1 cellular context compared by ENCODE assay signal in genomic region chr11:2445107-2445947, GRCh38.
TF ChIP-seq lines count a peak whose summit lies in the region.

No MANE protein-coding gene starts in this region.

TF ChIP-seq in IMR-90, 13 proteins besides CTCF, POLR2A, EP300 and RAD21:
- TF ChIP-seq USF2 (IDR thresholded peaks at IDR 0.05; ENCODE audit: low read depth, low read length) (no peak), SMC3 (IDR thresholded peaks at IDR 0.05; ENCODE audit: low read depth, low read length) (no peak), MAFK (IDR thresholded peaks at IDR 0.05; ENCODE audit: low read depth, low read length) (no peak), MAZ (IDR thresholded peaks at IDR 0.05; ENCODE audit: borderline replicate concordance, low read depth, low read length) (no peak)
